ENCODE assay signal across 10 cellular contexts in the genomic region with DNA sequence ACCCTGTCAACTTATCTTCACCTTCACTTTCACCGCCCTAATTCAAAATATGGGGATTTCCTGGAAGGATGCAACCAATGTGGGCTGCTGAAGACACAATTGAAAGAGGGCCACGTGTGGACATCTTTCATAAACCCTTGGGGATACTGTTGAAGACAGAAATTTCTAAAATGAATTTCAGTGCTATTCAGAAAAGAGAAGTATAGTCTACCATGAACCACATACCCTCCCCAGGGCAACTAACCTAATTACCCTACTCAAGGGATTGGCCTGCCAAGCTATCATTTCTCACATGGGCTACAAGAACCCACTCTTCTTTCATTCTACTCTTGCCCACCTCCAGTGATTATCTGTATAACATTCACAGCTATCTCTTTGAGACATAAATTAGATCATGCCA.
"Had no signal": no experiment of that assay in that cellular context is flagged by ENCODE, and none has a peak within 500 bp of the region (broad histone marks: within the 10 kb centered on the region; RNA-seq: fewer than 3 reads in every experiment).

No MANE protein-coding gene starts in this region.

- H3K4me3 Mint-ChIP-seq: HFFc6, IgD-negative memory B cell had no signal

- H3K27ac ChIP-seq: GM23248, HL-60 had no signal

- H3K36me3 Mint-ChIP-seq: IgD-negative memory B cell had no signal

- H3K9me3 ChIP-seq: HAP-1 had no signal

- H3K36me3 ChIP-seq: HAP-1 had no signal

- H3K4me3 ChIP-seq: GM23248, HAP-1 had no signal

- DNase-seq: GM23248, GOT3, H7, HFFc6, KBM-7 had no signal

- H3K9me3 Mint-ChIP-seq: HFFc6, IgD-negative memory B cell had no signal

- H3K9ac ChIP-seq: GM23248 had no signal

- H3K27ac Mint-ChIP-seq: HFFc6, IgD-negative memory B cell had no signal

- ATAC-seq: HCT116, HepG2 had no signal
